ENCODE assay signal across 32 cellular contexts in genomic region chr15:85021409-85021808, GRCh38.
"Had no signal": no experiment of that assay in that cellular context is flagged by ENCODE, and none has a peak within 500 bp of the region (broad histone marks: within the 10 kb centered on the region; RNA-seq: fewer than 3 reads in every experiment).

No MANE protein-coding gene starts in this region.

- H3K4me2 ChIP-seq: smooth muscle cell had no signal

- H3K27me3 ChIP-seq: ovary, spleen, suprapubic skin, testis, tibial artery, transverse colon, upper lobe of right lung, uterus had no signal

- H3K4me3 ChIP-seq: ovary, psoas muscle, skin epidermis, smooth muscle cell, spleen, suprapubic skin, testis, tibial artery, transverse colon, upper lobe of right lung, uterus had no signal

- ATAC-seq: naive thymus-derived CD8-positive, alpha-beta T cell; natural killer cell treated with Interleukin-12 subunit alpha and Interleukin-12 subunit beta and Interleukin-15 and Interleukin-18, amount 100 ng/mL, for 72 hours; psoas muscle; right cardiac atrium; sciatic nerve; stimulated activated memory B cell treated with anti-CD40 and anti-IgM and Interleukin-4, amounts not matched to agents 10 μg/mL and 1 μg/mL and 100 μg/mL, for 72 hours; stimulated activated naive CD8-positive, alpha-beta T cell treated with anti-CD3 and anti-CD28 coated beads, Interleukin-15, amount 100 ng/mL, for 72 hours; stimulated activated naive CD8-positive, alpha-beta T cell treated with anti-CD3 and anti-CD28 coated beads, Interleukin-15, Interleukin-2, amounts not matched to agents 100 U/mL and 50 U/mL, for 24 hours; upper lobe of right lung had no signal

- H3K36me3 Mint-ChIP-seq: naive thymus-derived CD8-positive, alpha-beta T cell; natural killer cell treated with Interleukin-12 subunit alpha and Interleukin-12 subunit beta and Interleukin-15 and Interleukin-18, amount 100 ng/mL, for 72 hours had no signal

- H3K9me3 ChIP-seq: ovary, psoas muscle, spleen, suprapubic skin, testis, tibial artery, transverse colon, upper lobe of right lung, uterus had no signal

- H3K4me3 Mint-ChIP-seq: naive thymus-derived CD8-positive, alpha-beta T cell; natural killer cell treated with Interleukin-12 subunit alpha and Interleukin-12 subunit beta and Interleukin-15 and Interleukin-18, amount 100 ng/mL, for 72 hours; nephron progenitor cell; neural crest cell; stimulated activated memory B cell treated with anti-CD40 and anti-IgM and Interleukin-4, amounts not matched to agents 10 μg/mL and 1 μg/mL and 100 μg/mL, for 72 hours; stimulated activated naive CD8-positive, alpha-beta T cell treated with anti-CD3 and anti-CD28 coated beads, Interleukin-15, amount 100 ng/mL, for 72 hours; type B pancreatic cell had no signal

- H3K9me3 Mint-ChIP-seq: naive thymus-derived CD8-positive, alpha-beta T cell; natural killer cell treated with Interleukin-12 subunit alpha and Interleukin-12 subunit beta and Interleukin-15 and Interleukin-18, amount 100 ng/mL, for 72 hours; nephron progenitor cell; stimulated activated memory B cell treated with anti-CD40 and anti-IgM and Interleukin-4, amounts not matched to agents 10 μg/mL and 1 μg/mL and 100 μg/mL, for 72 hours; stimulated activated naive CD8-positive, alpha-beta T cell treated with anti-CD3 and anti-CD28 coated beads, Interleukin-15, amount 100 ng/mL, for 72 hours had no signal

- H3K27ac Mint-ChIP-seq: naive thymus-derived CD8-positive, alpha-beta T cell; natural killer cell treated with Interleukin-12 subunit alpha and Interleukin-12 subunit beta and Interleukin-15 and Interleukin-18, amount 100 ng/mL, for 72 hours; nephron progenitor cell; progenitor cell of endocrine pancreas; stimulated activated memory B cell treated with anti-CD40 and anti-IgM and Interleukin-4, amounts not matched to agents 10 μg/mL and 1 μg/mL and 100 μg/mL, for 72 hours; stimulated activated naive CD8-positive, alpha-beta T cell treated with anti-CD3 and anti-CD28 coated beads, Interleukin-15, amount 100 ng/mL, for 72 hours; type B pancreatic cell had no signal

- H3K27ac ChIP-seq: ovary, parathyroid adenoma, psoas muscle, skin epidermis, spleen, suprapubic skin, testis, tibial artery, upper lobe of right lung, uterus had no signal

- H3K9ac ChIP-seq: parathyroid adenoma had no signal

- H2AFZ ChIP-seq: parathyroid adenoma had no signal

- H3K36me3 ChIP-seq: ovary, spleen, suprapubic skin, tibial artery, transverse colon, upper lobe of right lung, uterus had no signal

- H3K27me3 Mint-ChIP-seq: natural killer cell treated with Interleukin-12 subunit alpha and Interleukin-12 subunit beta and Interleukin-15 and Interleukin-18, amount 100 ng/mL, for 72 hours; progenitor cell of endocrine pancreas; stimulated activated memory B cell treated with anti-CD40 and anti-IgM and Interleukin-4, amounts not matched to agents 10 μg/mL and 1 μg/mL and 100 μg/mL, for 72 hours; stimulated activated naive CD8-positive, alpha-beta T cell treated with anti-CD3 and anti-CD28 coated beads, Interleukin-15, amount 100 ng/mL, for 72 hours; type B pancreatic cell had no signal

- DNase-seq: naive thymus-derived CD8-positive, alpha-beta T cell; nephron progenitor cell; occipital lobe; ovary; posterior cingulate gyrus; psoas muscle; right cardiac atrium; spleen; stimulated activated CD4-positive, alpha-beta T cell treated with anti-CD3 and anti-CD28 coated beads, Interleukin-12 subunit alpha, Interleukin-12 subunit beta, amount 100 ng/mL, for 4 hours; stimulated activated CD4-positive, alpha-beta T cell treated with anti-CD3 and anti-CD28 coated beads, Interleukin-1b, Interleukin-23, amount 100 ng/mL, for 48 hours; stimulated activated CD4-positive, alpha-beta T cell treated with anti-CD3 and anti-CD28 coated beads, Interleukin-4, amount 100 ng/mL, for 1 hour; stimulated activated CD4-positive, alpha-beta T cell treated with anti-CD3 and anti-CD28 coated beads, Interleukin-4, amount 100 ng/mL, for 4 hours; stimulated activated CD8-positive, alpha-beta memory T cell treated with anti-CD3 and anti-CD28 coated beads, Interleukin-4, amount 100 ng/mL, for 48 hours; stimulated activated naive CD4-positive, alpha-beta T cell; stimulated activated naive CD8-positive, alpha-beta T cell treated with anti-CD3 and anti-CD28 coated beads, Interleukin-15, amount 100 ng/mL, for 72 hours; stimulated activated naive CD8-positive, alpha-beta T cell treated with anti-CD3 and anti-CD28 coated beads, Interleukin-15, Interleukin-2, amounts not matched to agents 100 U/mL and 50 U/mL, for 24 hours; substantia nigra; testis; tibial artery; transverse colon; upper lobe of right lung; uterus had no signal

- H3K4me1 ChIP-seq: parathyroid adenoma had no signal
